1 cellular context compared by ENCODE assay signal in the genomic region with DNA sequence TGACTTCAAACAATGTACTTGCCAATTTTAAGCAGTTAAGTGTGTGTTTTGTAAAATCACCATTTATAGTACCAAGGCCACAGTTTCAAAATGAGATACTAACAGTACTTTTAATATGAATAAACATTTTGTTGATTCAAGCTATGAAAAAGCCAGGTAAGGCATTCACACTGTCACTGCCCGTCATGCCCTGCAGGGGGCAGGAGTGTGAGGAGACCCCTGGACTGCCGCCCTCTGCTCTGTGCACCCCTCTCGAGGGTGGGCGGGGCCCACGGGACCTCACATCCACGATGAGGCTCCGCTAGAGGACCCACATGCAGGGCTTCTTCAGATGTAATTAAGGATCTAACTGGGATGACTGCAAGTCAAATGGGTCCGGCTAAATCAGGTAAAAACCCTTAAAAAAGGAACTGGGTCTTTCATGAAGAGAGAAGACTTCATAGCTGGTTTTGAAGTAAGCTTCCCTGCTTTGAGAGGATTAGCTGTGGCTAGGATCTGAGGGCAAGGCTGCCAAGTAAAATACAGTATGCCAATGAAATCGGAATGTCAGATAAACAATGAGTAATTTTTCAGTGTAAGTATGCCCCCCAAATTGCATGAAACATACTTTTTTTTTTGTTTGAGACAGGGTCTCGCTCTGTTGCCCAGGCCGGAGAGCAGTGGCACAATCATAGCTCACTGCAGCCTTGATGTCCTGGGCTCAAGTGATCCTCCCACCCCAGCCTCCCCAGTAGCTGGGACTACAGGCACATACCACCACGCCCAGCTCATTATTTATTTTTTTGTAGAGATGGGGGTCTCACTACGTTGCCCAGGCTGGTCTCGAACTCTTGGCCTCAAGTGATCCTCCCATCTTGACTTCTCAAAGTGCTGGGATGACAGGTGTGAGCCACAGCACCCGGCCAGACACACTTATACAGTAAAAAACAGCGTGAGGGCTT.
A peak's percentile ranks its signal among the peaks of the same experiment; 100 is the strongest.
TF ChIP-seq lines count a peak whose summit lies in the region.

No MANE protein-coding gene starts in this region.

TF ChIP-seq in HepG2, 621 proteins besides CTCF, POLR2A, EP300 and RAD21 (continued from another document and continues in another):
- TF ChIP-seq, protein P1, sequence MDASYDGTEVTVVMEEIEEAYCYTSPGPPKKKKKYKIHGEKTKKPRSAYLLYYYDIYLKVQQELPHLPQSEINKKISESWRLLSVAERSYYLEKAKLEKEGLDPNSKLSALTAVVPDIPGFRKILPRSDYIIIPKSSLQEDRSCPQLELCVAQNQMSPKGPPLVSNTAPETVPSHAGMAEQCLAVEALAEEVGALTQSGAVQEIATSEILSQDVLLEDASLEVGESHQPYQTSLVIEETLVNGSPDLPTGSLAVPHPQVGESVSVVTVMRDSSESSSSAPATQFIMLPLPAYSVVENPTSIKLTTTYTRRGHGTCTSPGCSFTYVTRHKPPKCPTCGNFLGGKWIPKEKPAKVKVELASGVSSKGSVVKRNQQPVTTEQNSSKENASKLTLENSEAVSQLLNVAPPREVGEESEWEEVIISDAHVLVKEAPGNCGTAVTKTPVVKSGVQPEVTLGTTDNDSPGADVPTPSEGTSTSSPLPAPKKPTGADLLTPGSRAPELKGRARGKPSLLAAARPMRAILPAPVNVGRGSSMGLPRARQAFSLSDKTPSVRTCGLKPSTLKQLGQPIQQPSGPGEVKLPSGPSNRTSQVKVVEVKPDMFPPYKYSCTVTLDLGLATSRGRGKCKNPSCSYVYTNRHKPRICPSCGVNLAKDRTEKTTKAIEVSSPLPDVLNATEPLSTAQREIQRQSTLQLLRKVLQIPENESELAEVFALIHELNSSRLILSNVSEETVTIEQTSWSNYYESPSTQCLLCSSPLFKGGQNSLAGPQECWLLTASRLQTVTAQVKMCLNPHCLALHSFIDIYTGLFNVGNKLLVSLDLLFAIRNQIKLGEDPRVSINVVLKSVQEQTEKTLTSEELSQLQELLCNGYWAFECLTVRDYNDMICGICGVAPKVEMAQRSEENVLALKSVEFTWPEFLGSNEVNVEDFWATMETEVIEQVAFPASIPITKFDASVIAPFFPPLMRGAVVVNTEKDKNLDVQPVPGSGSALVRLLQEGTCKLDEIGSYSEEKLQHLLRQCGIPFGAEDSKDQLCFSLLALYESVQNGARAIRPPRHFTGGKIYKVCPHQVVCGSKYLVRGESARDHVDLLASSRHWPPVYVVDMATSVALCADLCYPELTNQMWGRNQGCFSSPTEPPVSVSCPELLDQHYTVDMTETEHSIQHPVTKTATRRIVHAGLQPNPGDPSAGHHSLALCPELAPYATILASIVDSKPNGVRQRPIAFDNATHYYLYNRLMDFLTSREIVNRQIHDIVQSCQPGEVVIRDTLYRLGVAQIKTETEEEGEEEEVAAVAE (CRISPR knock-in tag; IDR thresholded peaks at IDR 0.05; ENCODE audit: borderline replicate concordance): no peak
- TF ChIP-seq, protein P2, sequence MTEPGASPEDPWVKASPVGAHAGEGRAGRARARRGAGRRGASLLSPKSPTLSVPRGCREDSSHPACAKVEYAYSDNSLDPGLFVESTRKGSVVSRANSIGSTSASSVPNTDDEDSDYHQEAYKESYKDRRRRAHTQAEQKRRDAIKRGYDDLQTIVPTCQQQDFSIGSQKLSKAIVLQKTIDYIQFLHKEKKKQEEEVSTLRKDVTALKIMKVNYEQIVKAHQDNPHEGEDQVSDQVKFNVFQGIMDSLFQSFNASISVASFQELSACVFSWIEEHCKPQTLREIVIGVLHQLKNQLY (CRISPR knock-in tag; IDR thresholded peaks at IDR 0.05): no peak
- TF ChIP-seq, protein P3, sequence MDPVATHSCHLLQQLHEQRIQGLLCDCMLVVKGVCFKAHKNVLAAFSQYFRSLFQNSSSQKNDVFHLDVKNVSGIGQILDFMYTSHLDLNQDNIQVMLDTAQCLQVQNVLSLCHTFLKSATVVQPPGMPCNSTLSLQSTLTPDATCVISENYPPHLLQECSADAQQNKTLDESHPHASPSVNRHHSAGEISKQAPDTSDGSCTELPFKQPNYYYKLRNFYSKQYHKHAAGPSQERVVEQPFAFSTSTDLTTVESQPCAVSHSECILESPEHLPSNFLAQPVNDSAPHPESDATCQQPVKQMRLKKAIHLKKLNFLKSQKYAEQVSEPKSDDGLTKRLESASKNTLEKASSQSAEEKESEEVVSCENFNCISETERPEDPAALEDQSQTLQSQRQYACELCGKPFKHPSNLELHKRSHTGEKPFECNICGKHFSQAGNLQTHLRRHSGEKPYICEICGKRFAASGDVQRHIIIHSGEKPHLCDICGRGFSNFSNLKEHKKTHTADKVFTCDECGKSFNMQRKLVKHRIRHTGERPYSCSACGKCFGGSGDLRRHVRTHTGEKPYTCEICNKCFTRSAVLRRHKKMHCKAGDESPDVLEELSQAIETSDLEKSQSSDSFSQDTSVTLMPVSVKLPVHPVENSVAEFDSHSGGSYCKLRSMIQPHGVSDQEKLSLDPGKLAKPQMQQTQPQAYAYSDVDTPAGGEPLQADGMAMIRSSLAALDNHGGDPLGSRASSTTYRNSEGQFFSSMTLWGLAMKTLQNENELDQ (CRISPR knock-in tag; IDR thresholded peaks at IDR 0.05; ENCODE audit: borderline replicate concordance): no peak
- TF ChIP-seq SATB2 (CRISPR knock-in tag; IDR thresholded peaks at IDR 0.05): no peak
- TF ChIP-seq RFX3 (CRISPR knock-in tag; IDR thresholded peaks at IDR 0.05): no peak
- TF ChIP-seq HOXA3 (CRISPR knock-in tag; IDR thresholded peaks at IDR 0.05): peak; percentile 63; the same call in 1 of the 2 replicates
- TF ChIP-seq, protein P4, sequence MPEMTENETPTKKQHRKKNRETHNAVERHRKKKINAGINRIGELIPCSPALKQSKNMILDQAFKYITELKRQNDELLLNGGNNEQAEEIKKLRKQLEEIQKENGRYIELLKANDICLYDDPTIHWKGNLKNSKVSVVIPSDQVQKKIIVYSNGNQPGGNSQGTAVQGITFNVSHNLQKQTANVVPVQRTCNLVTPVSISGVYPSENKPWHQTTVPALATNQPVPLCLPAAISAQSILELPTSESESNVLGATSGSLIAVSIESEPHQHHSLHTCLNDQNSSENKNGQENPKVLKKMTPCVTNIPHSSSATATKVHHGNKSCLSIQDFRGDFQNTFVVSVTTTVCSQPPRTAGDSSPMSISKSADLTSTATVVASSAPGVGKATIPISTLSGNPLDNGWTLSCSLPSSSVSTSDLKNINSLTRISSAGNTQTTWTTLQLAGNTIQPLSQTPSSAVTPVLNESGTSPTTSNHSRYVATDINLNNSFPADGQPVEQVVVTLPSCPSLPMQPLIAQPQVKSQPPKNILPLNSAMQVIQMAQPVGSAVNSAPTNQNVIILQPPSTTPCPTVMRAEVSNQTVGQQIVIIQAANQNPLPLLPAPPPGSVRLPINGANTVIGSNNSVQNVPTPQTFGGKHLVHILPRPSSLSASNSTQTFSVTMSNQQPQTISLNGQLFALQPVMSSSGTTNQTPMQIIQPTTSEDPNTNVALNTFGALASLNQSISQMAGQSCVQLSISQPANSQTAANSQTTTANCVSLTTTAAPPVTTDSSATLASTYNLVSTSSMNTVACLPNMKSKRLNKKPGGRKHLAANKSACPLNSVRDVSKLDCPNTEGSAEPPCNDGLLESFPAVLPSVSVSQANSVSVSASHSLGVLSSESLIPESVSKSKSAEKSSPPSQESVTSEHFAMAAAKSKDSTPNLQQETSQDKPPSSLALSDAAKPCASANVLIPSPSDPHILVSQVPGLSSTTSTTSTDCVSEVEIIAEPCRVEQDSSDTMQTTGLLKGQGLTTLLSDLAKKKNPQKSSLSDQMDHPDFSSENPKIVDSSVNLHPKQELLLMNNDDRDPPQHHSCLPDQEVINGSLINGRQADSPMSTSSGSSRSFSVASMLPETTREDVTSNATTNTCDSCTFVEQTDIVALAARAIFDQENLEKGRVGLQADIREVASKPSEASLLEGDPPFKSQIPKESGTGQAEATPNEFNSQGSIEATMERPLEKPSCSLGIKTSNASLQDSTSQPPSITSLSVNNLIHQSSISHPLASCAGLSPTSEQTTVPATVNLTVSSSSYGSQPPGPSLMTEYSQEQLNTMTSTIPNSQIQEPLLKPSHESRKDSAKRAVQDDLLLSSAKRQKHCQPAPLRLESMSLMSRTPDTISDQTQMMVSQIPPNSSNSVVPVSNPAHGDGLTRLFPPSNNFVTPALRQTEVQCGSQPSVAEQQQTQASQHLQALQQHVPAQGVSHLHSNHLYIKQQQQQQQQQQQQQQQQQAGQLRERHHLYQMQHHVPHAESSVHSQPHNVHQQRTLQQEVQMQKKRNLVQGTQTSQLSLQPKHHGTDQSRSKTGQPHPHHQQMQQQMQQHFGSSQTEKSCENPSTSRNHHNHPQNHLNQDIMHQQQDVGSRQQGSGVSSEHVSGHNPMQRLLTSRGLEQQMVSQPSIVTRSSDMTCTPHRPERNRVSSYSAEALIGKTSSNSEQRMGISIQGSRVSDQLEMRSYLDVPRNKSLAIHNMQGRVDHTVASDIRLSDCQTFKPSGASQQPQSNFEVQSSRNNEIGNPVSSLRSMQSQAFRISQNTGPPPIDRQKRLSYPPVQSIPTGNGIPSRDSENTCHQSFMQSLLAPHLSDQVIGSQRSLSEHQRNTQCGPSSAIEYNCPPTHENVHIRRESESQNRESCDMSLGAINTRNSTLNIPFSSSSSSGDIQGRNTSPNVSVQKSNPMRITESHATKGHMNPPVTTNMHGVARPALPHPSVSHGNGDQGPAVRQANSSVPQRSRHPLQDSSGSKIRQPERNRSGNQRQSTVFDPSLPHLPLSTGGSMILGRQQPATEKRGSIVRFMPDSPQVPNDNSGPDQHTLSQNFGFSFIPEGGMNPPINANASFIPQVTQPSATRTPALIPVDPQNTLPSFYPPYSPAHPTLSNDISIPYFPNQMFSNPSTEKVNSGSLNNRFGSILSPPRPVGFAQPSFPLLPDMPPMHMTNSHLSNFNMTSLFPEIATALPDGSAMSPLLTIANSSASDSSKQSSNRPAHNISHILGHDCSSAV (CRISPR knock-in tag; IDR thresholded peaks at IDR 0.05; ENCODE audit: borderline replicate concordance): no peak
- TF ChIP-seq ZBTB3 (CRISPR knock-in tag; IDR thresholded peaks at IDR 0.05; ENCODE audit: borderline replicate concordance, low read depth): no peak
- TF ChIP-seq ZFX (CRISPR knock-in tag; IDR thresholded peaks at IDR 0.05; ENCODE audit: low read depth): peak; percentile 41; the same call in 1 of the 2 replicates
- TF ChIP-seq, protein P5, sequence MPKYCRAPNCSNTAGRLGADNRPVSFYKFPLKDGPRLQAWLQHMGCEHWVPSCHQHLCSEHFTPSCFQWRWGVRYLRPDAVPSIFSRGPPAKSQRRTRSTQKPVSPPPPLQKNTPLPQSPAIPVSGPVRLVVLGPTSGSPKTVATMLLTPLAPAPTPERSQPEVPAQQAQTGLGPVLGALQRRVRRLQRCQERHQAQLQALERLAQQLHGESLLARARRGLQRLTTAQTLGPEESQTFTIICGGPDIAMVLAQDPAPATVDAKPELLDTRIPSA (CRISPR knock-in tag; IDR thresholded peaks at IDR 0.05; ENCODE audit: borderline replicate concordance): no peak
- no peak for TF ChIP-seq ZNF326 (CRISPR knock-in tag; IDR thresholded peaks at IDR 0.05; ENCODE audit: borderline replicate concordance)
- TF ChIP-seq, protein P6, sequence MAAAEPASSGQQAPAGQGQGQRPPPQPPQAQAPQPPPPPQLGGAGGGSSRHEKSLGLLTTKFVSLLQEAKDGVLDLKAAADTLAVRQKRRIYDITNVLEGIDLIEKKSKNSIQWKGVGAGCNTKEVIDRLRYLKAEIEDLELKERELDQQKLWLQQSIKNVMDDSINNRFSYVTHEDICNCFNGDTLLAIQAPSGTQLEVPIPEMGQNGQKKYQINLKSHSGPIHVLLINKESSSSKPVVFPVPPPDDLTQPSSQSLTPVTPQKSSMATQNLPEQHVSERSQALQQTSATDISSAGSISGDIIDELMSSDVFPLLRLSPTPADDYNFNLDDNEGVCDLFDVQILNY (CRISPR knock-in tag; conservative IDR thresholded peaks at IDR 0.05): no peak
- TF ChIP-seq, protein P7, sequence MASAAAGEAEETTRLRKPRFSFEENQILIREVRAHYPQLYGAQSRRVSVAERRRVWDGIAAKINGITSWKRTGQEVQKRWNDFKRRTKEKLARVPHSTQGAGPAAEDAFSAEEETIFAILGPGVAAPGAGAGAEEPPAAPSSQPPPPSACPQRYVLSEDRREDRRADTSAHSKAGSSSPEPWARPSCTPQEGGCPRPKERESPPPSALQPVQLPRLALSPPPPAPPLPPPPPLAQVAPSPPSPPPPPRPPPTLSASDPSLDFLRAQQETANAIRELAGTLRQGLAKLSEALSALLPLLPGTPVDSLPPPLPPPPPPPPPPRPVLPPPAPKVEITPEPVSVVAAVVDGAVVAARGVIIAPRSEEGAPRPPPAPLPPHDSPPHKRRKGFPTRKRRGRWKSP (CRISPR knock-in tag; IDR thresholded peaks at IDR 0.05): no peak
- TF ChIP-seq JARID2 (CRISPR knock-in tag; IDR thresholded peaks at IDR 0.05; ENCODE audit: insufficient replicate concordance): no peak
- TF ChIP-seq, protein P8, sequence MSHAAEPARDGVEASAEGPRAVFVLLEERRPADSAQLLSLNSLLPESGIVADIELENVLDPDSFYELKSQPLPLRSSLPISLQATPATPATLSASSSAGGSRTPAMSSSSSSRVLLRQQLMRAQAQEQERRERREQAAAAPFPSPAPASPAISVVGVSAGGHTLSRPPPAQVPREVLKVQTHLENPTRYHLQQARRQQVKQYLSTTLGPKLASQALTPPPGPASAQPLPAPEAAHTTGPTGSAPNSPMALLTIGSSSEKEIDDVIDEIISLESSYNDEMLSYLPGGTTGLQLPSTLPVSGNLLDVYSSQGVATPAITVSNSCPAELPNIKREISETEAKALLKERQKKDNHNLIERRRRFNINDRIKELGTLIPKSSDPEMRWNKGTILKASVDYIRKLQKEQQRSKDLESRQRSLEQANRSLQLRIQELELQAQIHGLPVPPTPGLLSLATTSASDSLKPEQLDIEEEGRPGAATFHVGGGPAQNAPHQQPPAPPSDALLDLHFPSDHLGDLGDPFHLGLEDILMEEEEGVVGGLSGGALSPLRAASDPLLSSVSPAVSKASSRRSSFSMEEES (CRISPR knock-in tag; IDR thresholded peaks at IDR 0.05): no peak
- 0 out of 2 replicates have a peak, but pooled peaks have one; percentile 28 for TF ChIP-seq SMAD3 (CRISPR knock-in tag; IDR thresholded peaks at IDR 0.05)
- no peak for TF ChIP-seq NFIB (CRISPR knock-in tag; IDR thresholded peaks at IDR 0.05; ENCODE audit: borderline replicate concordance)
- TF ChIP-seq ZNF737 (CRISPR knock-in tag; IDR thresholded peaks at IDR 0.05; ENCODE audit: borderline replicate concordance): no peak
- TF ChIP-seq, protein P9, sequence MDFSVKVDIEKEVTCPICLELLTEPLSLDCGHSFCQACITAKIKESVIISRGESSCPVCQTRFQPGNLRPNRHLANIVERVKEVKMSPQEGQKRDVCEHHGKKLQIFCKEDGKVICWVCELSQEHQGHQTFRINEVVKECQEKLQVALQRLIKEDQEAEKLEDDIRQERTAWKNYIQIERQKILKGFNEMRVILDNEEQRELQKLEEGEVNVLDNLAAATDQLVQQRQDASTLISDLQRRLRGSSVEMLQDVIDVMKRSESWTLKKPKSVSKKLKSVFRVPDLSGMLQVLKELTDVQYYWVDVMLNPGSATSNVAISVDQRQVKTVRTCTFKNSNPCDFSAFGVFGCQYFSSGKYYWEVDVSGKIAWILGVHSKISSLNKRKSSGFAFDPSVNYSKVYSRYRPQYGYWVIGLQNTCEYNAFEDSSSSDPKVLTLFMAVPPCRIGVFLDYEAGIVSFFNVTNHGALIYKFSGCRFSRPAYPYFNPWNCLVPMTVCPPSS (IDR thresholded peaks at IDR 0.05): no peak
- TF ChIP-seq ZFAT (CRISPR knock-in tag; conservative IDR thresholded peaks at IDR 0.05): no peak
- peak; percentile 51 for TF ChIP-seq GATAD2A (CRISPR knock-in tag; IDR thresholded peaks at IDR 0.05)
- TF ChIP-seq, protein P10, sequence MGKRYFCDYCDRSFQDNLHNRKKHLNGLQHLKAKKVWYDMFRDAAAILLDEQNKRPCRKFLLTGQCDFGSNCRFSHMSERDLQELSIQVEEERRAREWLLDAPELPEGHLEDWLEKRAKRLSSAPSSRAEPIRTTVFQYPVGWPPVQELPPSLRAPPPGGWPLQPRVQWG (CRISPR knock-in tag; IDR thresholded peaks at IDR 0.05; ENCODE audit: borderline replicate concordance, low read depth): no peak
- 0 out of 2 replicates have a peak, but pooled peaks have one; percentile 41 for TF ChIP-seq KMT2A (CRISPR knock-in tag; IDR thresholded peaks at IDR 0.05)
- no peak for TF ChIP-seq ZNF547 (CRISPR knock-in tag; IDR thresholded peaks at IDR 0.05)
- 0 out of 2 replicates have a peak, but pooled peaks have one; percentile 24 for TF ChIP-seq RXRB (CRISPR knock-in tag; IDR thresholded peaks at IDR 0.05; ENCODE audit: borderline replicate concordance)
